ENCODE assay signal across 8 cellular contexts in genomic region chr7:100826546-100827329, GRCh38. TPM values are rescaled to one million over a fixed set of nuclear protein-coding genes. Genes with fewer than 3 reads are reported as not detected.
DNase-seq lines count a peak whose midpoint lies in the region; ATAC-seq and TF ChIP-seq lines count a peak whose summit lies in the region.

No MANE protein-coding gene starts in this region.

- H3K4me3 ChIP-seq in heart right ventricle (peak overlapping the region; percentile 42 to 89 (median 74)), retinal pigment epithelial cell (ENCODE audit: low read length) (peak overlapping the region; percentile 59)

- H3K27me3 ChIP-seq in heart right ventricle = peaks cover 0 to 45% (median 5%) of the 10 kb centered on the region in 7 donors

- intact Hi-C loops in heart right ventricle (cut with DNase I) = no loop called here

- peaks cover 0 to 27% (median 7%) of the 10 kb centered on the region in 9 donors for H3K36me3 ChIP-seq in heart right ventricle

- in situ Hi-C loops in GM13977 (cut with MboI; ENCODE audit: low pct_unique_long_range_greater_than_20kb, low sequenced_read_pairs, unreplicated experiment) = no loop called here

- TF ChIP-seq CTCF in GM13977 (IDR thresholded peaks at IDR 0.05; ENCODE audit: extremely low read depth, insufficient read depth, missing control alignments) (no peak), VCaP (conservative IDR thresholded peaks at IDR 0.05) (no peak), heart right ventricle (IDR thresholded peaks at IDR 0.05) (no peak), retinal pigment epithelial cell (conservative IDR thresholded peaks at IDR 0.05; ENCODE audit: low read depth, low read length) (no peak)

- ATAC-seq in heart right ventricle (peak in 3 of 8 donors; percentile 3 to 6 (median 5)), HG02885 (IDR thresholded peaks at IDR 0.05; ENCODE audit: poor library complexity, unreplicated experiment) (no peak)

- H3K9me3 ChIP-seq in heart right ventricle = no peaks in the 10 kb centered on the region

- H3K27ac ChIP-seq in VCaP (peak overlapping the region; percentile 47; the same call in 1 of the 2 replicates), heart right ventricle (peak overlapping the region; percentile 73 to 95 (median 90))

- DNase-seq in GM13977 (ENCODE audit: low spot score) (peak; percentile 25), heart right ventricle (no peak), retinal pigment epithelial cell (ENCODE audit: low read depth) (no peak), putamen (ENCODE audit: low spot score) (no peak), NCI-H1436 treated with DMSO at 0.1 percent for 48 hours (lab: John Stamatoyannopoulos, UW) (no peak), DMS79 treated with DMSO at 0.1 percent for 48 hours (lab: John Stamatoyannopoulos, UW) (no peak)

- peaks cover 2 to 53% (median 33%) of the 10 kb centered on the region in 9 donors for H3K4me1 ChIP-seq in heart right ventricle

- 0 to 1% methylated on average over 62 to 69 of the region's 69 CpGs for WGBS in heart right ventricle, 2 donors

RNA-seq across cellular contexts. Expression of gene EPHB4, which starts 0.6 kb away (rescaled TPM):
- total RNA-seq in heart right ventricle = 10 to 100 TPM; 13.8 to 41.6 (median 21.0) TPM
- 10 to 100 TPM; 14.4 to 27.6 TPM for polyA plus RNA-seq in heart right ventricle

RNA-seq across cellular contexts. Expression of gene SLC12A9, which starts 25.8 kb away (rescaled TPM):
- total RNA-seq in heart right ventricle = 10 to 100 TPM in 1 of 10 donors, 1 to 10 TPM in 9; 4.8 to 15.7 (median 6.9) TPM
- polyA plus RNA-seq in heart right ventricle = 10 to 100 TPM; 10.2 to 14.0 TPM

RNA-seq across cellular contexts. Expression of gene TRIP6, which starts 40.4 kb away (rescaled TPM):
- 10 to 100 TPM; 13.0 to 23.7 (median 17.7) TPM for total RNA-seq in heart right ventricle
- 10 to 100 TPM; 15.4 to 26.3 TPM for polyA plus RNA-seq in heart right ventricle

RNA-seq across cellular contexts. Expression of gene SRRT, which starts 48.2 kb away (rescaled TPM):
- total RNA-seq in heart right ventricle = 10 to 100 TPM; 38.4 to 69.5 (median 49.6) TPM
- polyA plus RNA-seq in heart right ventricle = 10 to 100 TPM; 47.6 to 67.6 TPM
